ENCODE assay signal across 24 cellular contexts in the genomic region with DNA sequence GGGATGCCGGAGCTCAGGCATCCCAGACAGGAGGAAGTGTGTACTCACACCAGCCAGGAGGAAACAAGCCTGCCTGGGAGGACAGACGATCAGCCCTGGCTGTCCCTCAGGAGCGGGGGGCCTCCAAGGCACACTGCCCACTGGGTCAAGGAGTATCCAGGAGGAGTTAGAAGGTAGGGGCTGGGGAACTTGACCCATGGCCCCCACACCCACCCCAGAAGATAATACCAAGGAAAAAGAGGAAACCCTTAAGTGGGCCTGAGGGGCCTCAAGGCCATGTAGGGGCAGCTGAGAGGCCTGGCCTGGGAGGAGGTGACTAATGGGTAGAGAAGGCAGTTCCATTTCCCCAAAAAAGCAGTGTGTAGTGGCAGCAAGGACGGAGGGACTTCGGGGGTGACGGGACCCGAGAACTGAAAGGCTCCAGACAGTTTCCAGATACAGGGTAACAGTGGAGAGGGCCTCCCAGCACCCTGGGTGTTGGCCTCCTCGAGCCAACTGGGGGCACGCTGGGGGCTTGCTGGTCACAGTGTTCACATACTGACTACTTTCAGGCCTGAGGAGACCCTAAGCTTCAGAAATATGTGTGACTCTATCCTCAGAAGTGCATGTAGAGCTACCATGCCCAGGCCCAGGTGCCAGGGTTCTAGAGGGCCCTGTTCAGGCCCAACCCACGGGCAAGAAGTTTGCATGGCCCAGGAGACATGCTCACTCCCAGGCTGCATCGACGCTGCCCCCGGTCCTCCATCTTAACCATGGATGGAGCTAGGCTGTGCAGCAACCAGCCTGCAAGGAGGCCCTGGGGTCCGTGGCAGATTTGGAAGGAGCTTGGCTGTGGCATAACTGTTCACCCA.
DNase-seq lines count a peak whose midpoint lies in the region; ATAC-seq and TF ChIP-seq lines count a peak whose summit lies in the region.
"Had no signal": no experiment of that assay in that cellular context is flagged by ENCODE, and none has a peak within 500 bp of the region (broad histone marks: within the 10 kb centered on the region; RNA-seq: fewer than 3 reads in every experiment).

No MANE protein-coding gene starts in this region.

- peak overlapping the region in 1 of 2 experiments; percentile 51 for H3K4ac ChIP-seq in mesenchymal stem cell (ENCODE audit: low read depth in 1 of 2, low read length in 2 of 2)

- peaks cover 1% of the 10 kb centered on the region for H3K79me1 ChIP-seq in mesenchymal stem cell (replicated peaks; ENCODE audit: low read length, poor library complexity, severe bottlenecking)

- WGBS in mesenchymal stem cell: 79% methylated on average over 13 of the region's 14 CpGs
- 92 to 96% methylated on average over 4 to 14 of the region's 14 CpGs for WGBS in transverse colon (ENCODE audit: low coverage in 1 of 2), 2 donors
- WGBS in testis, 2 donors: 93 to 95% methylated on average over 10 to 14 of the region's 14 CpGs

- H3K9ac ChIP-seq in mesenchymal stem cell (ENCODE audit: low read length): no peak overlapping the region

- TF ChIP-seq POLR2A in Peyer's patch (IDR thresholded peaks at IDR 0.05) (no peak), transverse colon (IDR thresholded peaks at IDR 0.05) (no peak), testis (IDR thresholded peaks at IDR 0.05) (no peak)

- ATAC-seq in activated naive CD8-positive, alpha-beta T cell treated with anti-CD3 and anti-CD28 coated beads, Interleukin-2, amount 10 ng/mL, durations not matched to agents 7 days and 5 days (ENCODE audit: low read depth): no peak
- ATAC-seq in activated naive CD8-positive, alpha-beta T cell treated with anti-CD3 and anti-CD28 coated beads, Interleukin-2, amount 50 U/mL, for 24 hours: no peak
- no peak for ATAC-seq in left colon
- ATAC-seq: activated CD8-positive, alpha-beta memory T cell treated with anti-CD3 and anti-CD28 coated beads, Interleukin-2, amount 10 ng/mL, durations not matched to agents 7 days and 5 days; body of pancreas; GM12878; stimulated activated naive CD8-positive, alpha-beta T cell treated with anti-CD3 and anti-CD28 coated beads, Interleukin-15, Interleukin-2, amounts not matched to agents 100 U/mL and 50 U/mL, for 24 hours; T-helper 17 cell had no signal

- H3K27ac ChIP-seq in Peyer's patch (no peak overlapping the region), mesenchymal stem cell (ENCODE audit: low read length, poor library complexity, severe bottlenecking) (no peak overlapping the region), transverse colon (no peak overlapping the region), testis (no peak overlapping the region)
- H3K27ac ChIP-seq: body of pancreas, tibial nerve had no signal

- no peak overlapping the region for H3K4me3 Mint-ChIP-seq in activated naive CD8-positive, alpha-beta T cell treated with anti-CD3 and anti-CD28 coated beads, Interleukin-2, amount 10 ng/mL, durations not matched to agents 7 days and 5 days
- H3K4me3 Mint-ChIP-seq in activated naive CD8-positive, alpha-beta T cell treated with anti-CD3 and anti-CD28 coated beads, Interleukin-2, amount 50 U/mL, for 24 hours: no peak overlapping the region
- H3K4me3 Mint-ChIP-seq: activated CD4-positive, alpha-beta T cell treated with anti-CD3 and anti-CD28 coated beads, Interleukin-2, amount 10 ng/mL, durations not matched to agents 7 days and 5 days; activated CD8-positive, alpha-beta memory T cell treated with anti-CD3 and anti-CD28 coated beads, Interleukin-2, amount 10 ng/mL, durations not matched to agents 7 days and 5 days; activated T-helper 1 cell treated with anti-CD3 and anti-CD28 coated beads, Interleukin-12 subunit alpha, Interleukin-12 subunit beta, Interleukin-2, Interleukin-4 antibody, amounts not matched to agents 30 ng/mL and 10 ng/mL and 1 ng/mL, durations not matched to agents 14 hours and 24 hours and 36 hours; T-helper 17 cell had no signal

- POLR2A ChIA-PET in activated naive CD8-positive, alpha-beta T cell treated with anti-CD3 and anti-CD28 coated beads, Interleukin-2, amount 10 ng/mL, durations not matched to agents 7 days and 5 days (lab: Charles Lee): no interaction called here

- no peak overlapping the region for H2AFZ ChIP-seq in mesenchymal stem cell (ENCODE audit: low read depth, low read length)

- no peaks in the 10 kb centered on the region for H3K4me1 Mint-ChIP-seq in activated naive CD8-positive, alpha-beta T cell treated with anti-CD3 and anti-CD28 coated beads, Interleukin-2, amount 10 ng/mL, durations not matched to agents 7 days and 5 days
- no peaks in the 10 kb centered on the region for H3K4me1 Mint-ChIP-seq in activated naive CD8-positive, alpha-beta T cell treated with anti-CD3 and anti-CD28 coated beads, Interleukin-2, amount 50 U/mL, for 24 hours
- H3K4me1 Mint-ChIP-seq: activated CD4-positive, alpha-beta T cell treated with anti-CD3 and anti-CD28 coated beads, Interleukin-2, amount 10 ng/mL, durations not matched to agents 7 days and 5 days; activated CD8-positive, alpha-beta memory T cell treated with anti-CD3 and anti-CD28 coated beads, Interleukin-2, amount 10 ng/mL, durations not matched to agents 7 days and 5 days had no signal

- H3K4me1 ChIP-seq in Peyer's patch (no peaks in the 10 kb centered on the region), mesenchymal stem cell (ENCODE audit: control insufficient read depth, insufficient read depth, low read depth, low read length) (peaks cover 27% of the 10 kb centered on the region), transverse colon (peaks cover 0 to 8% (median 0%) of the 10 kb centered on the region in 4 donors), testis (peaks cover 11% of the 10 kb centered on the region)
- H3K4me1 ChIP-seq: body of pancreas, Caco-2 had no signal

- intact Hi-C loops in transverse colon (cut with DNase I; ENCODE audit: low total_unique reads): no loop called here
- intact Hi-C loops in testis (cut with DNase I; ENCODE audit: low total_unique reads): no loop called here
- intact Hi-C loops in left colon (cut with DNase I, micrococcal nuclease): no loop called here

- H3K9me3 Mint-ChIP-seq in activated naive CD8-positive, alpha-beta T cell treated with anti-CD3 and anti-CD28 coated beads, Interleukin-2, amount 10 ng/mL, durations not matched to agents 7 days and 5 days: no peaks in the 10 kb centered on the region
- H3K9me3 Mint-ChIP-seq in activated naive CD8-positive, alpha-beta T cell treated with anti-CD3 and anti-CD28 coated beads, Interleukin-2, amount 50 U/mL, for 24 hours: no peaks in the 10 kb centered on the region
- H3K9me3 Mint-ChIP-seq: activated CD4-positive, alpha-beta T cell treated with anti-CD3 and anti-CD28 coated beads, Interleukin-2, amount 10 ng/mL, durations not matched to agents 7 days and 5 days; activated T-helper 1 cell treated with anti-CD3 and anti-CD28 coated beads, Interleukin-12 subunit alpha, Interleukin-12 subunit beta, Interleukin-2, Interleukin-4 antibody, amounts not matched to agents 30 ng/mL and 10 ng/mL and 1 ng/mL, durations not matched to agents 14 hours and 24 hours and 36 hours had no signal

- H2BK5ac ChIP-seq in mesenchymal stem cell (ENCODE audit: low read depth, low read length, poor library complexity, severe bottlenecking): no peak overlapping the region

- no peak overlapping the region for H2BK120ac ChIP-seq in mesenchymal stem cell (ENCODE audit: low read depth, low read length)

- no peak overlapping the region for H3K27ac Mint-ChIP-seq in activated naive CD8-positive, alpha-beta T cell treated with anti-CD3 and anti-CD28 coated beads, Interleukin-2, amount 10 ng/mL, durations not matched to agents 7 days and 5 days
- no peak overlapping the region for H3K27ac Mint-ChIP-seq in activated naive CD8-positive, alpha-beta T cell treated with anti-CD3 and anti-CD28 coated beads, Interleukin-2, amount 50 U/mL, for 24 hours
- H3K27ac Mint-ChIP-seq: activated CD4-positive, alpha-beta T cell treated with anti-CD3 and anti-CD28 coated beads, Interleukin-2, amount 10 ng/mL, durations not matched to agents 7 days and 5 days; activated CD8-positive, alpha-beta memory T cell treated with anti-CD3 and anti-CD28 coated beads, Interleukin-2, amount 10 ng/mL, durations not matched to agents 7 days and 5 days; activated T-helper 1 cell treated with anti-CD3 and anti-CD28 coated beads, Interleukin-12 subunit alpha, Interleukin-12 subunit beta, Interleukin-2, Interleukin-4 antibody, amounts not matched to agents 30 ng/mL and 10 ng/mL and 1 ng/mL, durations not matched to agents 14 hours and 24 hours and 36 hours had no signal

- TF ChIP-seq EP300 in transverse colon (IDR thresholded peaks at IDR 0.05; ENCODE audit: low read depth): no peak

- peak overlapping the region in 1 of 2 experiments; percentile 7 for H2BK12ac ChIP-seq in mesenchymal stem cell (ENCODE audit: low read length in 2 of 2)

- H3K36me3 ChIP-seq in Peyer's patch (peaks cover 0 to 28% (median 0%) of the 10 kb centered on the region in 3 donors), mesenchymal stem cell (ENCODE audit: control insufficient read depth in 1 of 2, insufficient read depth in 2 of 2, low read depth in 1 of 2, low read length in 2 of 2) (peaks cover 66 to 71% of the 10 kb centered on the region in 2 experiments), transverse colon (no peaks in the 10 kb centered on the region), testis (ENCODE audit: low read depth, missing control alignments) (no peaks in the 10 kb centered on the region)

- no peak overlapping the region for H3K14ac ChIP-seq in mesenchymal stem cell (ENCODE audit: low read length in 2 of 2)

- peak overlapping the region; percentile 32 for H2BK15ac ChIP-seq in mesenchymal stem cell (ENCODE audit: low read depth, poor library complexity, severe bottlenecking)

- no peak for TF ChIP-seq CTCF in Peyer's patch (IDR thresholded peaks at IDR 0.05)
- TF ChIP-seq CTCF in transverse colon (IDR thresholded peaks at IDR 0.05): no peak
- TF ChIP-seq CTCF in testis (IDR thresholded peaks at IDR 0.05): no peak

- H3K4me3 ChIP-seq in Peyer's patch (no peak overlapping the region), mesenchymal stem cell (ENCODE audit: insufficient read depth in 1 of 2, low read depth in 1 of 2, low read length in 2 of 2) (no peak overlapping the region), transverse colon (no peak overlapping the region), testis (no peak overlapping the region)
- H3K4me3 ChIP-seq: body of pancreas, GM12878, tibial nerve had no signal

- DNase-seq in activated naive CD8-positive, alpha-beta T cell treated with anti-CD3 and anti-CD28 coated beads, Interleukin-2, amount 10 ng/mL, durations not matched to agents 7 days and 5 days: peak; percentile 17
- DNase-seq in activated naive CD8-positive, alpha-beta T cell treated with anti-CD3 and anti-CD28 coated beads, Interleukin-2, amount 50 U/mL, for 24 hours: no peak
- DNase-seq in Peyer's patch (peak in 2 of 3 donors; percentile 13 to 46), mesenchymal stem cell (no peak), transverse colon (peak; percentile 5), testis (no peak), left colon (no peak)
- DNase-seq in effector CD8-positive, alpha-beta T cell (lab: John Stamatoyannopoulos, UW): no peak
- DNase-seq: activated CD4-positive, alpha-beta T cell treated with anti-CD3 and anti-CD28 coated beads, Interleukin-2, amount 10 ng/mL, durations not matched to agents 7 days and 5 days; activated CD8-positive, alpha-beta memory T cell treated with anti-CD3 and anti-CD28 coated beads, Interleukin-2, amount 10 ng/mL, durations not matched to agents 7 days and 5 days; cortex of kidney; DMS79 treated with DMSO at 0.1 percent for 48 hours; KG1; NCI-H1092 treated with DMSO at 0.1 percent for 48 hours; NCI-H2029; NCI-H2227 treated with DMSO at 0.1 percent for 48 hours; stimulated activated CD4-positive, alpha-beta T cell treated with anti-CD3 and anti-CD28 coated beads, Interleukin-4, amount 100 ng/mL, for 1 hour; stimulated activated naive CD8-positive, alpha-beta T cell treated with anti-CD3 and anti-CD28 coated beads, Interleukin-15, Interleukin-2, amounts not matched to agents 100 U/mL and 50 U/mL, for 24 hours; T-helper 17 cell had no signal

- no peak overlapping the region for H4K91ac ChIP-seq in mesenchymal stem cell (ENCODE audit: low read length)

- no peak overlapping the region for H2AK5ac ChIP-seq in mesenchymal stem cell (ENCODE audit: low read length, severe bottlenecking)

- no peak overlapping the region for H4K8ac ChIP-seq in mesenchymal stem cell (ENCODE audit: low read length)

- H3K4me2 ChIP-seq in mesenchymal stem cell (ENCODE audit: low read length, poor library complexity, severe bottlenecking): no peak overlapping the region

- H3K27me3 ChIP-seq in Peyer's patch (no peaks in the 10 kb centered on the region), mesenchymal stem cell (ENCODE audit: control insufficient read depth in 1 of 2, insufficient read depth in 1 of 2, low read length in 2 of 2) (no peaks in the 10 kb centered on the region), transverse colon (no peaks in the 10 kb centered on the region), testis (no peaks in the 10 kb centered on the region)
- H3K27me3 ChIP-seq: body of pancreas, tibial nerve had no signal

- no peaks in the 10 kb centered on the region for H3K27me3 Mint-ChIP-seq in activated naive CD8-positive, alpha-beta T cell treated with anti-CD3 and anti-CD28 coated beads, Interleukin-2, amount 10 ng/mL, durations not matched to agents 7 days and 5 days
- H3K27me3 Mint-ChIP-seq in activated naive CD8-positive, alpha-beta T cell treated with anti-CD3 and anti-CD28 coated beads, Interleukin-2, amount 50 U/mL, for 24 hours: no peaks in the 10 kb centered on the region
- H3K27me3 Mint-ChIP-seq: activated CD4-positive, alpha-beta T cell treated with anti-CD3 and anti-CD28 coated beads, Interleukin-2, amount 10 ng/mL, durations not matched to agents 7 days and 5 days; activated CD8-positive, alpha-beta memory T cell treated with anti-CD3 and anti-CD28 coated beads, Interleukin-2, amount 10 ng/mL, durations not matched to agents 7 days and 5 days; T-helper 17 cell had no signal

- H3K36me3 Mint-ChIP-seq in activated naive CD8-positive, alpha-beta T cell treated with anti-CD3 and anti-CD28 coated beads, Interleukin-2, amount 10 ng/mL, durations not matched to agents 7 days and 5 days: no peaks in the 10 kb centered on the region
- H3K36me3 Mint-ChIP-seq in activated naive CD8-positive, alpha-beta T cell treated with anti-CD3 and anti-CD28 coated beads, Interleukin-2, amount 50 U/mL, for 24 hours (ENCODE audit: low read depth): no peaks in the 10 kb centered on the region
- H3K36me3 Mint-ChIP-seq: activated CD8-positive, alpha-beta memory T cell treated with anti-CD3 and anti-CD28 coated beads, Interleukin-2, amount 10 ng/mL, durations not matched to agents 7 days and 5 days had no signal

- in situ Hi-C loops in transverse colon (cut with MboI; ENCODE audit: low pct_ligation_motif_present in 1 of 4, low pct_unique_long_range_greater_than_20kb in 1 of 4, low sequenced_read_pairs in 3 of 4): no loop called here

- H3K18ac ChIP-seq in mesenchymal stem cell (ENCODE audit: low read depth in 1 of 2, low read length in 2 of 2): peak overlapping the region in 1 of 2 experiments; percentile 24

- H3K9me3 ChIP-seq in Peyer's patch (no peaks in the 10 kb centered on the region), mesenchymal stem cell (ENCODE audit: control insufficient read depth, low read length) (no peaks in the 10 kb centered on the region), transverse colon (no peaks in the 10 kb centered on the region), testis (no peaks in the 10 kb centered on the region)
- H3K9me3 ChIP-seq: body of pancreas, Caco-2, tibial nerve had no signal

- H3K23ac ChIP-seq in mesenchymal stem cell (ENCODE audit: low read length in 2 of 2): no peak overlapping the region

Comparison
In these comparisons a context has a peak if more than half of its experiments do, and no peak if none do; other contexts are left out.
1. DNase-seq: peak in activated naive CD8-positive, alpha-beta T cell treated with anti-CD3 and anti-CD28 coated beads, Interleukin-2, amount 10 ng/mL, durations not matched to agents 7 days and 5 days (single experiment), Peyer's patch (2 of 3) and transverse colon (single experiment); none in activated naive CD8-positive, alpha-beta T cell treated with anti-CD3 and anti-CD28 coated beads, Interleukin-2, amount 50 U/mL, for 24 hours (single experiment), mesenchymal stem cell (single experiment), testis (single experiment), effector CD8-positive, alpha-beta T cell (single experiment) and left colon (0 of 2).